1 cellular context compared by ENCODE assay signal in genomic region chr3:51544011-51544775, GRCh38.
TF ChIP-seq lines count a peak whose summit lies in the region.

No MANE protein-coding gene starts in this region.

TF ChIP-seq in HepG2, 621 proteins besides CTCF, POLR2A, EP300 and RAD21:
- TF ChIP-seq ZNF3 (CRISPR knock-in tag; IDR thresholded peaks at IDR 0.05) (peak; percentile 68; the same call in 1 of the 2 replicates), ISL2 (CRISPR knock-in tag; IDR thresholded peaks at IDR 0.05) (no peak)
TF ChIP-seq in HepG2: peak in this region for 1.
